29 cellular contexts compared by ENCODE assay signal in genomic region chr7:121909721-121910359, GRCh38. TPM values are rescaled to one million over a fixed set of nuclear protein-coding genes. Genes with fewer than 3 reads are reported as not detected.
A peak's percentile ranks its signal among the peaks of the same experiment; 100 is the strongest.
DNase-seq lines count a peak whose midpoint lies in the region; ATAC-seq, FAIRE-seq and TF ChIP-seq lines count a peak whose summit lies in the region.
"Had no signal": no experiment of that assay in that cellular context is flagged by ENCODE, and none has a peak within 500 bp of the region (broad histone marks: within the 10 kb centered on the region; RNA-seq: fewer than 3 reads in every experiment).

No MANE protein-coding gene starts in this region.

- dilution Hi-C loops in keratinocyte (cut with MboI; ENCODE audit: extremely low pct_ligation_motif_present, low sequenced_read_pairs), result no loop called here

- H3K36me3 ChIP-seq in GM23338 (ENCODE audit: insufficient read depth) (no peaks in the 10 kb centered on the region), keratinocyte (ENCODE audit: control insufficient read depth in 2 of 2, extremely low read depth in 1 of 2, insufficient read depth in 2 of 2, low read length in 2 of 2) (no peaks in the 10 kb centered on the region)
- H3K36me3 ChIP-seq: BLaER1 treated with 17β-estradiol and CSF1 and Interleukin-3, amounts not matched to agents 10 nM and 100 nM; MG63 had no signal

- H3K79me2 ChIP-seq in GM23338 (replicated peaks; ENCODE audit: insufficient read depth), result peaks cover 36% of the 10 kb centered on the region
- H3K79me2 ChIP-seq in keratinocyte (ENCODE audit: control insufficient read depth, insufficient read depth, low read length), result no peaks in the 10 kb centered on the region

- H3K27me3 ChIP-seq in GM23338 (ENCODE audit: insufficient read depth), result no peaks in the 10 kb centered on the region
- H3K27me3 ChIP-seq in keratinocyte (ENCODE audit: control insufficient read depth, extremely low read depth, insufficient read depth, low read length), result no peaks in the 10 kb centered on the region
- H3K27me3 ChIP-seq: BLaER1 treated with 17β-estradiol and CSF1 and Interleukin-3, amounts not matched to agents 10 nM and 100 nM; MG63 had no signal

- no peak overlapping the region for H3K4me2 ChIP-seq in GM23338
- H3K4me2 ChIP-seq in keratinocyte (ENCODE audit: control insufficient read depth, extremely low read depth, insufficient read depth, low read depth, low read length), result no peak overlapping the region
- H3K4me2 ChIP-seq: BLaER1 treated with 17β-estradiol and CSF1 and Interleukin-3, amounts not matched to agents 10 nM and 100 nM had no signal

- H3K27ac ChIP-seq in GM23338 (ENCODE audit: low read depth) (peak overlapping the region; percentile 8; the same call in 1 of the 2 replicates), keratinocyte (ENCODE audit: control insufficient read depth, insufficient read depth, low read length) (no peak overlapping the region)
- H3K27ac ChIP-seq: BLaER1 treated with 17β-estradiol and CSF1 and Interleukin-3, amounts not matched to agents 10 nM and 100 nM; RWPE1 had no signal

- DNase-seq in GM23338 (ENCODE audit: low spot score), result peak; percentile 39
- peak; percentile 19 for DNase-seq in NCI-H146 treated with DMSO at 0.1 percent for 48 hours (lab: John Stamatoyannopoulos, UW; ENCODE audit: unreplicated experiment)
- DNase-seq in fibroblast of gingiva (ENCODE audit: low read depth), result peak; percentile 10
- DNase-seq in keratinocyte (ENCODE audit: low read depth, low spot score), result no peak
- DNase-seq in SIG-M5 treated with dmso at 0.1 percent for 504 hours (lab: John Stamatoyannopoulos, UW; ENCODE audit: unreplicated experiment), result no peak
- DNase-seq in RPMI8226, result no peak
- no peak for DNase-seq in NCI-H2107 treated with DMSO at 0.1 percent for 48 hours (lab: John Stamatoyannopoulos, UW; ENCODE audit: unreplicated experiment)
- DNase-seq: AML-193; CD4-positive, alpha-beta T cell; GDM1; IMR-90; KG1; MG63; NCI-H1694 treated with DMSO at 0.1 percent for 48 hours; NCI-H2081 treated with DMSO at 0.1 percent for 48 hours; NCI-H2171 treated with DMSO at 0.1 percent for 48 hours; NCI-H524; NCI-H774; SHP77; T-helper 1 cell had no signal

- H3K9me3 ChIP-seq in keratinocyte (ENCODE audit: control insufficient read depth, low read depth, low read length), result no peaks in the 10 kb centered on the region
- H3K9me3 ChIP-seq: BLaER1 treated with 17β-estradiol and CSF1 and Interleukin-3, amounts not matched to agents 10 nM and 100 nM; MG63 had no signal

- peaks cover 31% of the 10 kb centered on the region for H3K4me1 ChIP-seq in GM23338 (ENCODE audit: insufficient read depth)
- no peaks in the 10 kb centered on the region for H3K4me1 ChIP-seq in keratinocyte (ENCODE audit: control insufficient read depth, extremely low read depth, insufficient read depth, low read length)
- H3K4me1 ChIP-seq: BLaER1 treated with 17β-estradiol and CSF1 and Interleukin-3, amounts not matched to agents 10 nM and 100 nM had no signal

- H3K27me3 Mint-ChIP-seq in GM23338 (ENCODE audit: insufficient read depth, low read depth, poor library complexity), result no peaks in the 10 kb centered on the region
- H3K27me3 Mint-ChIP-seq: CD4-positive, alpha-beta T cell had no signal

- H3K9me2 ChIP-seq in GM23338 (ENCODE audit: insufficient read depth), result no peaks in the 10 kb centered on the region

- peak overlapping the region; percentile 12 for H3K27ac Mint-ChIP-seq in GM23338
- H3K27ac Mint-ChIP-seq: CD4-positive, alpha-beta T cell had no signal

- H4K20me1 ChIP-seq in GM23338 (replicated peaks; ENCODE audit: insufficient read depth), result no peaks in the 10 kb centered on the region; the same call in 1 of the 2 replicates
- H4K20me1 ChIP-seq in keratinocyte (ENCODE audit: control insufficient read depth, extremely low read depth, insufficient read depth, low read length), result no peaks in the 10 kb centered on the region
- H4K20me1 ChIP-seq: BLaER1 treated with 17β-estradiol and CSF1 and Interleukin-3, amounts not matched to agents 10 nM and 100 nM had no signal

- TF ChIP-seq CTCF in GM23338 (conservative IDR thresholded peaks at IDR 0.05; ENCODE audit: low read depth in 2 of 2) (no peak), keratinocyte (optimal IDR thresholded peaks at IDR 0.05 in 1 of 3, IDR thresholded peaks at IDR 0.05 in 1 of 3, conservative IDR thresholded peaks at IDR 0.05 in 1 of 3; ENCODE audit: extremely low read depth in 1 of 3, insufficient read depth in 2 of 3, low read length in 3 of 3) (no peak)

- ATAC-seq in GM23338 (peak; percentile 70), HG02970 (IDR thresholded peaks at IDR 0.05; ENCODE audit: low FRiP score, unreplicated experiment) (no peak)
- ATAC-seq: GM12878, HCT116 had no signal

- H3K4me1 Mint-ChIP-seq in GM23338, result peaks cover 60% of the 10 kb centered on the region

- H3K4me3 ChIP-seq in GM23338, result no peak overlapping the region
- no peak overlapping the region for H3K4me3 ChIP-seq in keratinocyte (ENCODE audit: control insufficient read depth in 2 of 3, extremely low read depth in 1 of 3, insufficient read depth in 2 of 3, low read depth in 1 of 3, low read length in 3 of 3)
- H3K4me3 ChIP-seq: BLaER1 treated with 17β-estradiol and CSF1 and Interleukin-3, amounts not matched to agents 10 nM and 100 nM; GM12878; MG63 had no signal

- H3F3A ChIP-seq in GM23338 (replicated peaks; ENCODE audit: low read depth), result no peaks in the 10 kb centered on the region

- H3K9me1 ChIP-seq in keratinocyte (ENCODE audit: control insufficient read depth, extremely low read depth, insufficient read depth, low read length), result no peaks in the 10 kb centered on the region

- peak; percentile 43 for FAIRE-seq in keratinocyte (lab: Jason Lieb, UNC)
- FAIRE-seq: D721Med, GM12878, H1, HTR-8/SVneo had no signal

- H3K9ac ChIP-seq in keratinocyte (ENCODE audit: control insufficient read depth, extremely low read depth, insufficient read depth, low read length), result no peak overlapping the region
- H3K9ac ChIP-seq: BLaER1 treated with 17β-estradiol and CSF1 and Interleukin-3, amounts not matched to agents 10 nM and 100 nM had no signal

- H2AFZ ChIP-seq in GM23338 (no peak overlapping the region), keratinocyte (ENCODE audit: control insufficient read depth, low read length) (no peak overlapping the region)

- no peaks in the 10 kb centered on the region for H3K9me3 Mint-ChIP-seq in GM23338

- H3K4me3 Mint-ChIP-seq in GM23338, result no peak overlapping the region
- H3K4me3 Mint-ChIP-seq: CD4-positive, alpha-beta T cell had no signal

- H3K36me3 Mint-ChIP-seq in GM23338 (ENCODE audit: low read depth), result peaks cover 4% of the 10 kb centered on the region; the same call in 2 of the 3 replicates

TF ChIP-seq in GM23338, 12 proteins besides CTCF, POLR2A, EP300 and RAD21 (continues in another document):
- TF ChIP-seq CREB1 (CRISPR knock-in tag; IDR thresholded peaks at IDR 0.05; ENCODE audit: low read depth) (no peak), ZNF331 (CRISPR knock-in tag; IDR thresholded peaks at IDR 0.05; ENCODE audit: low read depth) (no peak), ETS1 (IDR thresholded peaks at IDR 0.05) (no peak), STAT1 (IDR thresholded peaks at IDR 0.05; ENCODE audit: unreplicated experiment) (no peak), JUNB (IDR thresholded peaks at IDR 0.05; ENCODE audit: unreplicated experiment) (no peak), EZH2 (IDR thresholded peaks at IDR 0.05; ENCODE audit: low read depth, unreplicated experiment) (no peak), EZH2phosphoT487 (IDR thresholded peaks at IDR 0.05; ENCODE audit: unreplicated experiment) (no peak), NANOG (IDR thresholded peaks at IDR 0.05; ENCODE audit: borderline replicate concordance) (no peak)

RNA-seq across cellular contexts. Expression of gene PTPRZ1, which starts 36.9 kb away (rescaled TPM):
- 230 and 238 TPM in 2 replicates for total RNA-seq in GM23338 (2014; rRNA removed; shearing (Covaris generic))
- 160 and 167 TPM in 2 replicates for polyA plus RNA-seq in GM23338 (2016; fragmentation: Nextera tagmentation; extraction: Ambion mirVana)
- polyA plus RNA-seq in keratinocyte, result 41.6 to 58.3 TPM (median 56.2 TPM) in 3 replicates
- 12.2 TPM for polyA plus RNA-seq in keratinocyte (2011; ENCODE audit: low read depth)
- polyA plus RNA-seq in keratinocyte (2011; cell fraction: cytosol; rRNA removed), result 7.7 and 14.3 TPM in 2 replicates
- 91.1 and 98.9 TPM in 2 replicates for polyA plus RNA-seq in keratinocyte (2011; cell fraction: nucleus; rRNA removed)
- 15.3 and 21.1 TPM in 2 replicates for polyA plus RNA-seq in keratinocyte (2012; ENCODE audit: low replicate concordance)
- polyA minus RNA-seq in keratinocyte, result 14.4 to 64.8 TPM (median 44.3 TPM) in 3 replicates
- polyA minus RNA-seq in keratinocyte (2011; cell fraction: cytosol; rRNA and poly(A)+ RNA removed), result 11.9 TPM
- polyA minus RNA-seq in keratinocyte (2011; cell fraction: nucleus; rRNA and poly(A)+ RNA removed), result 77.6 and 162 TPM in 2 replicates
- total RNA-seq: CD4-positive, alpha-beta T cell; IMR-90 had no signal
- polyA plus RNA-seq: AG04450, IMR-90 had no signal

Comparison
In these comparisons a context has a peak if more than half of its experiments do, and no peak if none do; other contexts are left out.
1. DNase-seq: peak in GM23338 (single experiment), NCI-H146 treated with DMSO at 0.1 percent for 48 hours (single experiment) and fibroblast of gingiva (single experiment); none in keratinocyte (single experiment), SIG-M5 treated with dmso at 0.1 percent for 504 hours (single experiment), RPMI8226 (single experiment) and NCI-H2107 treated with DMSO at 0.1 percent for 48 hours (single experiment).